8 cellular contexts compared by ENCODE assay signal in the genomic region with DNA sequence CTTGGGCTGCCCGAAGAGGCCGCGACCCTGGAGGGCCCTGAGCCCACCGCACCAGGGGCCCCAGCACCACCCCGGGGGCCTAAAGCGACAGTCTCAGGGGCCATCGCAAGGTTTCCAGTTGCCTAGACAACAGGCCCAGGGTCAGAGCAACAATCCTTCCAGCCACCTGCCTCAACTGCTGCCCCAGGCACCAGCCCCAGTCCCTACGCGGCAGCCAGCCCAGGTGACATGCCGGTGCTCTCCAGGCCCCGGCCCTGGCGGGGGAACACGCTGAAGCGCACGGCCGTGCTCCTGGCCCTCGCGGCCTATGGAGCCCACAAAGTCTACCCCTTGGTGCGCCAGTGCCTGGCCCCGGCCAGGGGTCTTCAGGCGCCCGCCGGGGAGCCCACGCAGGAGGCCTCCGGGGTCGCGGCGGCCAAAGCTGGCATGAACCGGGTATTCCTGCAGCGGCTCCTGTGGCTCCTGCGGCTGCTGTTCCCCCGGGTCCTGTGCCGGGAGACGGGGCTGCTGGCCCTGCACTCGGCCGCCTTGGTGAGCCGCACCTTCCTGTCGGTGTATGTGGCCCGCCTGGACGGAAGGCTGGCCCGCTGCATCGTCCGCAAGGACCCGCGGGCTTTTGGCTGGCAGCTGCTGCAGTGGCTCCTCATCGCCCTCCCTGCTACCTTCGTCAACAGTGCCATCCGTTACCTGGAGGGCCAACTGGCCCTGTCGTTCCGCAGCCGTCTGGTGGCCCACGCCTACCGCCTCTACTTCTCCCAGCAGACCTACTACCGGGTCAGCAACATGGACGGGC. TPM values are rescaled to one million over a fixed set of nuclear protein-coding genes. Genes with fewer than 3 reads are reported as not detected.
DNase-seq lines count a peak whose midpoint lies in the region; FAIRE-seq and TF ChIP-seq lines count a peak whose summit lies in the region.

No MANE protein-coding gene starts in this region.

- H3K79me2 ChIP-seq in mammary epithelial cell (ENCODE audit: insufficient read depth, low read length), result peaks cover 35% of the 10 kb centered on the region

- no peak for TF ChIP-seq POLR2A in GM12891 (IDR thresholded peaks at IDR 0.05; ENCODE audit: low read depth, low read length)

- H3K4me1 ChIP-seq in HUES64 (ENCODE audit: insufficient read depth, low read length) (peaks cover 13% of the 10 kb centered on the region), mammary epithelial cell (ENCODE audit: insufficient read depth, low read length) (peaks cover 30% of the 10 kb centered on the region), muscle layer of duodenum (ENCODE audit: control insufficient read depth in 1 of 2, insufficient read depth in 2 of 2, low read length in 2 of 2) (peaks cover 6 to 51% of the 10 kb centered on the region in 2 donors)

- no peaks in the 10 kb centered on the region for H4K20me1 ChIP-seq in mammary epithelial cell (ENCODE audit: insufficient read depth, low read length)

- CTCF ChIA-PET in mammary epithelial cell (lab: Charles Lee; ENCODE audit: low non-redundant PET), result no interaction called here

- no peaks in the 10 kb centered on the region for H3K9me3 ChIP-seq in HUES64 (ENCODE audit: insufficient read depth, low read depth, low read length)
- no peaks in the 10 kb centered on the region for H3K9me3 ChIP-seq in mammary epithelial cell (replicated peaks; ENCODE audit: insufficient read depth, low read length)
- H3K9me3 ChIP-seq in muscle layer of duodenum (ENCODE audit: control insufficient read depth in 1 of 2, low read length in 2 of 2), result no peaks in the 10 kb centered on the region

- H3K36me3 ChIP-seq in HUES64 (ENCODE audit: insufficient read depth, low read length) (peaks cover 18% of the 10 kb centered on the region), mammary epithelial cell (ENCODE audit: insufficient read depth, low read length) (peaks cover 3% of the 10 kb centered on the region), muscle layer of duodenum (ENCODE audit: control insufficient read depth in 1 of 2, insufficient read depth in 2 of 2, low read length in 2 of 2) (peaks cover 3 to 5% of the 10 kb centered on the region in 2 donors)

- H3K27me3 ChIP-seq in HUES64 (ENCODE audit: insufficient read depth, low read length), result no peaks in the 10 kb centered on the region
- no peaks in the 10 kb centered on the region for H3K27me3 ChIP-seq in mammary epithelial cell (ENCODE audit: insufficient read depth, low read length)
- H3K27me3 ChIP-seq in muscle layer of duodenum (ENCODE audit: low read depth, low read length), result no peaks in the 10 kb centered on the region

- intact Hi-C loops in mammary epithelial cell (cut with micrococcal nuclease), result no loop called here

- no TSS peak for BruUV-seq in mammary epithelial cell (replicated peaks; lab: Mats Ljungman, UMichigan)

- 78% methylated on average over 55 of the region's 55 CpGs for WGBS in HUES64
- WGBS in mammary epithelial cell (ENCODE audit: low coverage, missing lambda C conversion rate), result 92% methylated on average over 29 of the region's 55 CpGs

- no peak for FAIRE-seq in GM12891 (lab: Jason Lieb, UNC)

- H3K4me3 ChIP-seq in HUES64 (ENCODE audit: low read length) (peak overlapping the region; percentile 41), mammary epithelial cell (replicated peaks in 1 of 3; ENCODE audit: insufficient read depth in 1 of 3, low read depth in 2 of 3, low read length in 3 of 3) (peak overlapping the region in 2 of 3 experiments; percentile 35 to 36), muscle layer of duodenum (ENCODE audit: low read depth in 1 of 2, low read length in 2 of 2) (peak overlapping the region; percentile 16 to 54)

- H3K9ac ChIP-seq in HUES64 (ENCODE audit: low read depth, low read length) (no peak overlapping the region), mammary epithelial cell (ENCODE audit: insufficient read depth, low read length) (no peak overlapping the region)

- in situ Hi-C loops in mammary epithelial cell (cut with MboI; ENCODE audit: low sequenced_read_pairs in 2 of 2), result no loop called here

- no peak overlapping the region for H3K27ac ChIP-seq in HUES64 (ENCODE audit: low read depth, low read length)
- H3K27ac ChIP-seq in mammary epithelial cell (ENCODE audit: insufficient read depth, low read depth, low read length), result no peak overlapping the region
- peak overlapping the region; percentile 39 for H3K27ac ChIP-seq in muscle layer of duodenum (ENCODE audit: low read length)

- H2AFZ ChIP-seq in mammary epithelial cell (ENCODE audit: low read depth, low read length), result peak overlapping the region; percentile 23

- DNase-seq in NCI-H748 (lab: John Stamatoyannopoulos, UW; ENCODE audit: unreplicated experiment) (peak; percentile 37), NCI-H748 treated with DMSO at 0.1 percent for 48 hours (lab: John Stamatoyannopoulos, UW) (no peak), mammary epithelial cell (no peak), NCI-H1048 (lab: John Stamatoyannopoulos, UW) (no peak), GM12891 (ENCODE audit: insufficient read length, low spot score) (no peak), SKM-1 (lab: John Stamatoyannopoulos, UW; ENCODE audit: unreplicated experiment) (no peak)

- peak overlapping the region; percentile 85 for H3K4me2 ChIP-seq in mammary epithelial cell (ENCODE audit: insufficient read depth, low read depth, low read length)

- dilution Hi-C loops in mammary epithelial cell (cut with HindIII; ENCODE audit: low sequenced_read_pairs), result no loop called here

- TF ChIP-seq CTCF in mammary epithelial cell (conservative IDR thresholded peaks at IDR 0.05 in 1 of 2, IDR thresholded peaks at IDR 0.05 in 1 of 2; ENCODE audit: extremely low read depth in 1 of 2, insufficient read depth in 1 of 2, low read depth in 1 of 2, low read length in 2 of 2), result no peak

TF ChIP-seq in GM12891, 5 proteins besides CTCF, POLR2A, EP300 and RAD21:
- TF ChIP-seq SPI1 (IDR thresholded peaks at IDR 0.05; ENCODE audit: low read depth, low read length), result no peak
- TF ChIP-seq TAF1 (IDR thresholded peaks at IDR 0.05; ENCODE audit: low read depth, low read length), result no peak
- no peak for TF ChIP-seq POU2F2 (IDR thresholded peaks at IDR 0.05; ENCODE audit: low read depth, low read length)
- no peak for TF ChIP-seq POLR2AphosphoS5 (IDR thresholded peaks at IDR 0.05; ENCODE audit: low read depth, low read length)
- no peak for TF ChIP-seq PAX5 (IDR thresholded peaks at IDR 0.05; ENCODE audit: insufficient read depth, low read length, severe bottlenecking)

RNA-seq across cellular contexts. Expression of gene ABCD1, which starts 0.6 kb away (rescaled TPM):
- 5.2 TPM for polyA plus RNA-seq in HUES64 (2013, experiment 1 of 2)
- polyA plus RNA-seq in HUES64 (2013, experiment 2 of 2), result 7.4 TPM
- 1 to 10 TPM; 4.0 to 5.7 TPM for total RNA-seq in mammary epithelial cell
- 1.7 TPM for polyA plus RNA-seq in mammary epithelial cell
- polyA minus RNA-seq in mammary epithelial cell, result 22.6 TPM
- 2.1 TPM for polyA plus RNA-seq in GM12891 (2012; ENCODE audit: low read depth, missing spikeins)

RNA-seq across cellular contexts. Expression of gene BCAP31, which starts 1.0 kb away (rescaled TPM):
- polyA plus RNA-seq in HUES64 (2013, experiment 1 of 2), result 109 TPM
- 110 TPM for polyA plus RNA-seq in HUES64 (2013, experiment 2 of 2)
- total RNA-seq in mammary epithelial cell, result 100 to 1,000 TPM; 156 to 277 TPM
- 256 TPM for polyA plus RNA-seq in mammary epithelial cell
- polyA minus RNA-seq in mammary epithelial cell, result 371 TPM
- 105 TPM for polyA plus RNA-seq in GM12891 (2012; ENCODE audit: low read depth, missing spikeins)

RNA-seq across cellular contexts. Expression of gene SLC6A8, which starts 37.5 kb away (rescaled TPM):
- 76.3 TPM for polyA plus RNA-seq in HUES64 (2013, experiment 1 of 2)
- 77.8 TPM for polyA plus RNA-seq in HUES64 (2013, experiment 2 of 2)
- 10 to 100 TPM; 20.5 to 99.2 TPM for total RNA-seq in mammary epithelial cell
- polyA plus RNA-seq in mammary epithelial cell, result 82.3 TPM
- polyA minus RNA-seq in mammary epithelial cell, result 178 TPM
- 3.0 TPM for polyA plus RNA-seq in GM12891 (2012; ENCODE audit: low read depth, missing spikeins)

RNA-seq across cellular contexts. Expression of gene PLXNB3, which starts 38.8 kb away (rescaled TPM):
- 1.6 TPM for polyA plus RNA-seq in HUES64 (2013, experiment 1 of 2)
- 3.6 TPM for polyA plus RNA-seq in HUES64 (2013, experiment 2 of 2)
- total RNA-seq in mammary epithelial cell, result 10 to 100 TPM; 15.2 to 24.6 TPM
- 12.0 TPM for polyA plus RNA-seq in mammary epithelial cell
- 3.6 TPM for polyA minus RNA-seq in mammary epithelial cell
- polyA plus RNA-seq in GM12891 (2012; ENCODE audit: low read depth, missing spikeins), result 0.03 TPM

RNA-seq across cellular contexts. Expression of gene PNCK, which starts 51.6 kb away (rescaled TPM):
- polyA plus RNA-seq in HUES64 (2013, experiment 1 of 2), result 2.7 TPM
- polyA plus RNA-seq in HUES64 (2013, experiment 2 of 2), result 3.6 TPM
- total RNA-seq in mammary epithelial cell, result 1 to 10 TPM; 1.2 to 1.7 TPM
- polyA plus RNA-seq in mammary epithelial cell, result 0.39 TPM
- polyA minus RNA-seq in mammary epithelial cell, result not detected
- polyA plus RNA-seq in GM12891 (2012; ENCODE audit: low read depth, missing spikeins), result 2.8 TPM
